ENCODE assay signal across 8 cellular contexts in genomic region chr2:65794994-65795393, GRCh38.
"Had no signal": no experiment of that assay in that cellular context is flagged by ENCODE, and none has a peak within 500 bp of the region (broad histone marks: within the 10 kb centered on the region; RNA-seq: fewer than 3 reads in every experiment).

No MANE protein-coding gene starts in this region.

- H3K9me3 Mint-ChIP-seq: GM23338, H9 had no signal

- H3K9me3 ChIP-seq: HAP-1 had no signal

- DNase-seq: GM23248, GOT3, H7, H9, HCEC 1CT, HFFc6 had no signal

- H3K4me1 ChIP-seq: HAP-1 had no signal

- H3K9ac ChIP-seq: GM23248 had no signal

- H3K27ac ChIP-seq: GM23248 had no signal

- H3K36me3 ChIP-seq: HAP-1 had no signal

- H3K4me3 ChIP-seq: GM23248, GM23338, HAP-1 had no signal

- H3K27ac Mint-ChIP-seq: GM23338, HFFc6 had no signal

- H3K4me3 Mint-ChIP-seq: GM23338, H9, HFFc6 had no signal
